21 cellular contexts compared by ENCODE assay signal in genomic region chr15:22939652-22940061, GRCh38.
"Had no signal": no experiment of that assay in that cellular context is flagged by ENCODE, and none has a peak within 500 bp of the region (broad histone marks: within the 10 kb centered on the region; RNA-seq: fewer than 3 reads in every experiment).

No MANE protein-coding gene starts in this region.

- H3K4me3 Mint-ChIP-seq: activated CD8-positive, alpha-beta T cell treated with anti-CD3 and anti-CD28 coated beads, Interleukin-2, amount 10 ng/mL, durations not matched to agents 7 days and 5 days; activated T-cell treated with anti-CD3 and anti-CD28 coated beads, Interleukin-2, amount 50 U/mL, for 24 hours; activated T-helper 17 cell treated with anti-CD3 and anti-CD28 coated beads, Interleukin-2, amount 50 U/mL, for 72 hours; naive B cell; neural crest cell; stimulated activated naive CD8-positive, alpha-beta T cell treated with anti-CD3 and anti-CD28 coated beads, Interleukin-15, Interleukin-2, amounts not matched to agents 100 ng/mL and 50 ng/mL, for 24 hours; T-cell; T-helper 2 cell treated with Interferon-gamma antibody and Interleukin-4, amounts not matched to agents 5 μg/mL and 100 μg/mL, for 36 hours had no signal

- H3K36me3 Mint-ChIP-seq: naive B cell had no signal

- H3K27me3 ChIP-seq: ascending aorta, breast epithelium, colonic mucosa, dorsolateral prefrontal cortex, esophagus squamous epithelium, gastrocnemius medialis, tibial artery had no signal

- H3K9me3 Mint-ChIP-seq: activated naive CD4-positive, alpha-beta T cell treated with anti-CD3 and anti-CD28 coated beads, Interleukin-2, amount 50 U/mL, for 72 hours; activated T-cell treated with anti-CD3 and anti-CD28 coated beads, Interleukin-2, amount 50 U/mL, for 24 hours; activated T-helper 17 cell treated with anti-CD3 and anti-CD28 coated beads, Interleukin-2, amount 50 U/mL, for 72 hours; naive B cell; neural crest cell; stimulated activated naive CD8-positive, alpha-beta T cell treated with anti-CD3 and anti-CD28 coated beads, Interleukin-15, Interleukin-2, amounts not matched to agents 100 ng/mL and 50 ng/mL, for 24 hours; T-cell; T-helper 2 cell treated with Interferon-gamma antibody and Interleukin-4, amounts not matched to agents 5 μg/mL and 100 μg/mL, for 36 hours had no signal

- H3K27ac ChIP-seq: ascending aorta, breast epithelium, colonic mucosa, esophagus squamous epithelium, gastrocnemius medialis, tibial artery had no signal

- H3K27ac Mint-ChIP-seq: activated CD8-positive, alpha-beta T cell treated with anti-CD3 and anti-CD28 coated beads, Interleukin-2, amount 10 ng/mL, durations not matched to agents 7 days and 5 days; activated naive CD4-positive, alpha-beta T cell treated with anti-CD3 and anti-CD28 coated beads, Interleukin-2, amount 50 U/mL, for 72 hours; activated T-cell treated with anti-CD3 and anti-CD28 coated beads, Interleukin-2, amount 50 U/mL, for 24 hours; activated T-helper 17 cell treated with anti-CD3 and anti-CD28 coated beads, Interleukin-2, amount 50 U/mL, for 72 hours; stimulated activated naive CD8-positive, alpha-beta T cell treated with anti-CD3 and anti-CD28 coated beads, Interleukin-15, Interleukin-2, amounts not matched to agents 100 ng/mL and 50 ng/mL, for 24 hours; T-cell; T-helper 2 cell treated with Interferon-gamma antibody and Interleukin-4, amounts not matched to agents 5 μg/mL and 100 μg/mL, for 36 hours had no signal

- H3K4me1 Mint-ChIP-seq: activated T-helper 17 cell treated with anti-CD3 and anti-CD28 coated beads, Interleukin-2, amount 50 U/mL, for 72 hours; neural crest cell; T-cell had no signal

- ATAC-seq: activated CD8-positive, alpha-beta T cell treated with anti-CD3 and anti-CD28 coated beads, Interleukin-2, amount 10 ng/mL, durations not matched to agents 7 days and 5 days; activated naive CD4-positive, alpha-beta T cell treated with anti-CD3 and anti-CD28 coated beads, Interleukin-2, amount 50 U/mL, for 72 hours; activated T-helper 17 cell treated with anti-CD3 and anti-CD28 coated beads, Interleukin-2, amount 50 U/mL, for 72 hours; gastrocnemius medialis; T-cell had no signal

- DNase-seq: activated CD4-positive, alpha-beta T cell treated with anti-CD3 and anti-CD28 coated beads for 1 hour; activated CD4-positive, alpha-beta T cell treated with anti-CD3 and anti-CD28 coated beads, Interleukin-2, amount 50 U/mL, for 1 hour; activated CD8-positive, alpha-beta T cell treated with anti-CD3 and anti-CD28 coated beads, Interleukin-2, amount 10 ng/mL, durations not matched to agents 7 days and 5 days; activated T-cell treated with anti-CD3 and anti-CD28 coated beads, Interleukin-2, amount 50 U/mL, for 24 hours; colonic mucosa; esophagus squamous epithelium; gastrocnemius medialis; naive B cell; retina; stimulated activated CD4-positive, alpha-beta T cell treated with anti-CD3 and anti-CD28 coated beads, Interleukin-4, amount 100 ng/mL, for 24 hours; T-cell had no signal

- H3K4me3 ChIP-seq: ascending aorta, breast epithelium, colonic mucosa, dorsolateral prefrontal cortex, esophagus squamous epithelium, gastrocnemius medialis, lung, tibial artery had no signal
